In genomic region chr16:14510939-14511797, GRCh38 we compare ENCODE assay signal across 1 cellular context.
TF ChIP-seq lines count a peak whose summit lies in the region.

No MANE protein-coding gene starts in this region.

TF ChIP-seq in HepG2, 621 proteins besides CTCF, POLR2A, EP300 and RAD21 (continued from another document and continues in another):
- TF ChIP-seq TFDP2 (CRISPR knock-in tag; IDR thresholded peaks at IDR 0.05) (peak; percentile 71), IKZF1 (IDR thresholded peaks at IDR 0.05) (no peak), GTF3A (CRISPR knock-in tag; conservative IDR thresholded peaks at IDR 0.05) (no peak), DDIT3 (CRISPR knock-in tag; IDR thresholded peaks at IDR 0.05) (peak; percentile 70; the same call in 1 of the 2 replicates), ZFP36L2 (CRISPR knock-in tag; IDR thresholded peaks at IDR 0.05) (0 out of 2 replicates have a peak, but pooled peaks have one; percentile 49), ZNF329 (CRISPR knock-in tag; IDR thresholded peaks at IDR 0.05; ENCODE audit: low read depth) (no peak), RARA (CRISPR knock-in tag; IDR thresholded peaks at IDR 0.05) (peak; percentile 100), TFDP1 (CRISPR knock-in tag; IDR thresholded peaks at IDR 0.05; ENCODE audit: borderline replicate concordance) (no peak), SALL1 (CRISPR knock-in tag; IDR thresholded peaks at IDR 0.05) (peak; percentile 81; the same call in 1 of the 2 replicates), EZH2 (conservative IDR thresholded peaks at IDR 0.05; ENCODE audit: low read depth, low read length) (no peak), MAF1 (CRISPR knock-in tag; IDR thresholded peaks at IDR 0.05; ENCODE audit: borderline replicate concordance) (no peak), ONECUT2 (CRISPR knock-in tag; IDR thresholded peaks at IDR 0.05) (peak; percentile 89), ZNF432 (CRISPR knock-in tag; IDR thresholded peaks at IDR 0.05; ENCODE audit: borderline replicate concordance) (no peak), ATF1 (CRISPR knock-in tag; IDR thresholded peaks at IDR 0.05) (no peak; the same call in 1 of the 2 replicates), ZNF614 (CRISPR knock-in tag; IDR thresholded peaks at IDR 0.05; ENCODE audit: borderline replicate concordance) (peak; percentile 99), PITX1 (CRISPR knock-in tag; IDR thresholded peaks at IDR 0.05) (peak; percentile 95), AGO1 (IDR thresholded peaks at IDR 0.05; ENCODE audit: low read depth, low read length, poor library complexity, severe bottlenecking) (no peak), PCBP2 (optimal IDR thresholded peaks at IDR 0.05; ENCODE audit: low read depth, low read length, poor library complexity, severe bottlenecking) (no peak), IKZF5 (CRISPR knock-in tag; IDR thresholded peaks at IDR 0.05) (peak; percentile 91), ERF (CRISPR knock-in tag; IDR thresholded peaks at IDR 0.05) (peak; percentile 48; the same call in 1 of the 2 replicates), ZNF747 (CRISPR knock-in tag; IDR thresholded peaks at IDR 0.05; ENCODE audit: borderline replicate concordance) (0 out of 2 replicates have a peak, but pooled peaks have one; percentile 11), ZNF441 (CRISPR knock-in tag; IDR thresholded peaks at IDR 0.05; ENCODE audit: borderline replicate concordance) (no peak), PRDM10 (CRISPR knock-in tag; IDR thresholded peaks at IDR 0.05; ENCODE audit: low read depth) (peak; percentile 77; the same call in 1 of the 2 replicates), THAP11 (CRISPR knock-in tag; IDR thresholded peaks at IDR 0.05) (peak; percentile 52), ZNF577 (CRISPR knock-in tag; IDR thresholded peaks at IDR 0.05; ENCODE audit: borderline replicate concordance, low read depth) (no peak), HINFP (CRISPR knock-in tag; IDR thresholded peaks at IDR 0.05; ENCODE audit: low read depth) (no peak; the same call in 1 of the 2 replicates), SKIL (CRISPR knock-in tag; IDR thresholded peaks at IDR 0.05; ENCODE audit: borderline replicate concordance) (peak; percentile 99), SMAD9 (CRISPR knock-in tag; IDR thresholded peaks at IDR 0.05) (no peak), NFE2L2 (IDR thresholded peaks at IDR 0.05; ENCODE audit: low read length) (no peak; the same call in 1 of the 2 replicates), MED1 (CRISPR knock-in tag; IDR thresholded peaks at IDR 0.05) (peak; percentile 96), ZSCAN12 (CRISPR knock-in tag; IDR thresholded peaks at IDR 0.05) (peak; percentile 32; the same call in 1 of the 2 replicates), ETV5 (CRISPR knock-in tag; IDR thresholded peaks at IDR 0.05; ENCODE audit: borderline replicate concordance) (peak; percentile 84; the same call in 1 of the 2 replicates), ZNF484 (CRISPR knock-in tag; IDR thresholded peaks at IDR 0.05; ENCODE audit: borderline replicate concordance, low read depth) (no peak), CC2D1A (CRISPR knock-in tag; IDR thresholded peaks at IDR 0.05) (peak; percentile 90; the same call in 1 of the 2 replicates), ZNF792 (CRISPR knock-in tag; IDR thresholded peaks at IDR 0.05) (peak; percentile 79; the same call in 1 of the 2 replicates), MXD3 (CRISPR knock-in tag; IDR thresholded peaks at IDR 0.05) (no peak), NPAS2 (CRISPR knock-in tag; IDR thresholded peaks at IDR 0.05; ENCODE audit: borderline replicate concordance) (no peak), HNF4G (IDR thresholded peaks at IDR 0.05; ENCODE audit: borderline replicate concordance, low read depth, low read length) (peak; percentile 93), HNF4G (CRISPR knock-in tag; IDR thresholded peaks at IDR 0.05; ENCODE audit: borderline replicate concordance, low read depth) (peak; percentile 73), SIX1 (CRISPR knock-in tag; IDR thresholded peaks at IDR 0.05; ENCODE audit: borderline replicate concordance) (peak; percentile 83; the same call in 1 of the 2 replicates), ZNF280B (CRISPR knock-in tag; IDR thresholded peaks at IDR 0.05; ENCODE audit: borderline replicate concordance) (no peak), RFX1 (IDR thresholded peaks at IDR 0.05) (no peak)
